In genomic region chr10:104577171-104577570, GRCh38 we compare ENCODE assay signal across 15 cellular contexts.
DNase-seq lines count a peak whose midpoint lies in the region; ATAC-seq and TF ChIP-seq lines count a peak whose summit lies in the region.
"Had no signal": no experiment of that assay in that cellular context is flagged by ENCODE, and none has a peak within 500 bp of the region (broad histone marks: within the 10 kb centered on the region; RNA-seq: fewer than 3 reads in every experiment).

No MANE protein-coding gene starts in this region.

- peaks cover 17% of the 10 kb centered on the region for H3K27me3 Mint-ChIP-seq in activated CD8-positive, alpha-beta memory T cell treated with anti-CD3 and anti-CD28 coated beads, Interleukin-2, amount 10 ng/mL, durations not matched to agents 7 days and 5 days

- no peaks in the 10 kb centered on the region for H3K36me3 Mint-ChIP-seq in activated CD8-positive, alpha-beta memory T cell treated with anti-CD3 and anti-CD28 coated beads, Interleukin-2, amount 10 ng/mL, durations not matched to agents 7 days and 5 days
- H3K36me3 Mint-ChIP-seq: CD4-positive, CD25-positive, alpha-beta regulatory T cell had no signal

- TF ChIP-seq CTCF in esophagus muscularis mucosa (IDR thresholded peaks at IDR 0.05) (no peak), A673 (conservative IDR thresholded peaks at IDR 0.05; ENCODE audit: low read depth, low read length) (no peak)

- H3K36me3 ChIP-seq in esophagus muscularis mucosa (no peaks in the 10 kb centered on the region), A673 (ENCODE audit: insufficient read depth, low read length, poor library complexity, severe bottlenecking) (no peaks in the 10 kb centered on the region), SJCRH30 (no peaks in the 10 kb centered on the region)
- H3K36me3 ChIP-seq: BLaER1 treated with 17β-estradiol and CSF1 and Interleukin-3, amounts not matched to agents 10 nM and 100 nM had no signal

- H3K4me3 Mint-ChIP-seq in activated CD8-positive, alpha-beta memory T cell treated with anti-CD3 and anti-CD28 coated beads, Interleukin-2, amount 10 ng/mL, durations not matched to agents 7 days and 5 days, result no peak overlapping the region
- H3K4me3 Mint-ChIP-seq: CD4-positive, CD25-positive, alpha-beta regulatory T cell had no signal

- TF ChIP-seq POLR2A in esophagus muscularis mucosa (IDR thresholded peaks at IDR 0.05; ENCODE audit: low read depth), result no peak

- H3K9me3 Mint-ChIP-seq in activated CD8-positive, alpha-beta memory T cell treated with anti-CD3 and anti-CD28 coated beads, Interleukin-2, amount 10 ng/mL, durations not matched to agents 7 days and 5 days (ENCODE audit: low read depth), result no peaks in the 10 kb centered on the region

- H3K9me3 ChIP-seq in esophagus muscularis mucosa (peaks cover 0 to under 1% (median 0%) of the 10 kb centered on the region in 4 donors), A673 (ENCODE audit: low read depth, low read length, poor library complexity, severe bottlenecking) (no peaks in the 10 kb centered on the region), SJCRH30 (replicated peaks) (no peaks in the 10 kb centered on the region)

- no TSS peak for BruUV-seq in A673 (replicated peaks; lab: Mats Ljungman, UMichigan)

- H3K4me1 ChIP-seq in esophagus muscularis mucosa (peaks cover 0 to 7% (median 0%) of the 10 kb centered on the region in 4 donors), A673 (ENCODE audit: insufficient read depth, low read length, poor library complexity, severe bottlenecking) (no peaks in the 10 kb centered on the region), SJCRH30 (no peaks in the 10 kb centered on the region)

- no peak overlapping the region for H3K27ac ChIP-seq in esophagus muscularis mucosa (replicated peaks in 1 of 4)
- no peak overlapping the region for H3K27ac ChIP-seq in A673 (ENCODE audit: low read depth, low read length, poor library complexity, severe bottlenecking)
- no peak overlapping the region for H3K27ac ChIP-seq in SJCRH30
- H3K27ac ChIP-seq: BLaER1 treated with 17β-estradiol and CSF1 and Interleukin-3, amounts not matched to agents 10 nM and 100 nM; GM23248 had no signal

- 64% methylated on average over 5 of the region's 5 CpGs for WGBS in esophagus muscularis mucosa

- H3K4me3 ChIP-seq in esophagus muscularis mucosa (no peak overlapping the region), A673 (ENCODE audit: low read depth, low read length, poor library complexity, severe bottlenecking) (no peak overlapping the region), SJCRH30 (no peak overlapping the region)
- H3K4me3 ChIP-seq: BLaER1 treated with 17β-estradiol and CSF1 and Interleukin-3, amounts not matched to agents 10 nM and 100 nM; GM12878; GM23248 had no signal

- H3K27me3 ChIP-seq in esophagus muscularis mucosa, result peaks cover 0 to 24% (median 0%) of the 10 kb centered on the region in 4 donors
- H3K27me3 ChIP-seq in A673 (replicated peaks; ENCODE audit: insufficient read depth, low read depth, low read length, poor library complexity), result peaks cover 8% of the 10 kb centered on the region
- H3K27me3 ChIP-seq in SJCRH30, result no peaks in the 10 kb centered on the region
- H3K27me3 ChIP-seq: BLaER1 treated with 17β-estradiol and CSF1 and Interleukin-3, amounts not matched to agents 10 nM and 100 nM had no signal

- CTCF ChIA-PET in activated CD8-positive, alpha-beta memory T cell treated with anti-CD3 and anti-CD28 coated beads, Interleukin-2, amount 10 ng/mL, durations not matched to agents 7 days and 5 days (lab: Charles Lee), result no interaction called here
- CTCF ChIA-PET in A673 (lab: Charles Lee), result no interaction called here

- POLR2A ChIA-PET in A673 (lab: Charles Lee; ENCODE audit: low non-redundant PET), result no interaction called here

- no peak for TF ChIP-seq EP300 in esophagus muscularis mucosa (IDR thresholded peaks at IDR 0.05)

- H3K27ac Mint-ChIP-seq in activated CD8-positive, alpha-beta memory T cell treated with anti-CD3 and anti-CD28 coated beads, Interleukin-2, amount 10 ng/mL, durations not matched to agents 7 days and 5 days, result no peak overlapping the region
- H3K27ac Mint-ChIP-seq: CD4-positive, CD25-positive, alpha-beta regulatory T cell had no signal

- ATAC-seq in activated CD8-positive, alpha-beta memory T cell treated with anti-CD3 and anti-CD28 coated beads, Interleukin-2, amount 10 ng/mL, durations not matched to agents 7 days and 5 days, result no peak
- ATAC-seq: GM12878, HCT116 had no signal

- intact Hi-C loops in esophagus muscularis mucosa (cut with DNase I), result no loop called here
- intact Hi-C loops in A673 (cut with micrococcal nuclease; ENCODE audit: unreplicated experiment), result no loop called here

- H3K4me1 Mint-ChIP-seq in activated CD8-positive, alpha-beta memory T cell treated with anti-CD3 and anti-CD28 coated beads, Interleukin-2, amount 10 ng/mL, durations not matched to agents 7 days and 5 days, result peaks cover 2% of the 10 kb centered on the region

- DNase-seq in activated CD8-positive, alpha-beta memory T cell treated with anti-CD3 and anti-CD28 coated beads, Interleukin-2, amount 10 ng/mL, durations not matched to agents 7 days and 5 days, result peak; percentile 18
- DNase-seq in activated CD8-positive, alpha-beta memory T cell treated with anti-CD3 and anti-CD28 coated beads, Interleukin-2, amount 50 U/mL, for 48 hours, result no peak
- DNase-seq in esophagus muscularis mucosa (ENCODE audit: extremely low spot score) (peak; percentile 19), kidney tubule cell (ENCODE audit: low spot score) (peak; percentile 69), DMS79 treated with DMSO at 0.1 percent for 48 hours (lab: John Stamatoyannopoulos, UW) (no peak), A673 (ENCODE audit: low spot score) (no peak), islet precursor cell (no peak), SJCRH30 (no peak)
- DNase-seq: 8988T; ACHN; CD4-positive, CD25-positive, alpha-beta regulatory T cell; GM23248 had no signal

Comparison
In these comparisons a context has a peak if more than half of its experiments do, and no peak if none do; other contexts are left out.
1. DNase-seq: peak in activated CD8-positive, alpha-beta memory T cell treated with anti-CD3 and anti-CD28 coated beads, Interleukin-2, amount 10 ng/mL, durations not matched to agents 7 days and 5 days (single experiment), esophagus muscularis mucosa (single experiment) and kidney tubule cell (single experiment); none in activated CD8-positive, alpha-beta memory T cell treated with anti-CD3 and anti-CD28 coated beads, Interleukin-2, amount 50 U/mL, for 48 hours (single experiment), DMS79 treated with DMSO at 0.1 percent for 48 hours (single experiment), A673 (single experiment), islet precursor cell (single experiment) and SJCRH30 (0 of 2).